In genomic region chr14:22981090-22982012, GRCh38 we compare ENCODE assay signal across 8 cellular contexts. TPM values are rescaled to one million over a fixed set of nuclear protein-coding genes. Genes with fewer than 3 reads are reported as not detected.
A peak's percentile ranks its signal among the peaks of the same experiment; 100 is the strongest.
DNase-seq lines count a peak whose midpoint lies in the region; ATAC-seq, FAIRE-seq and TF ChIP-seq lines count a peak whose summit lies in the region.

No MANE protein-coding gene starts in this region.

- peaks cover 3% of the 10 kb centered on the region for H4K20me1 ChIP-seq in H9 (ENCODE audit: control insufficient read depth, insufficient read depth, insufficient read length)

- H3K9me3 ChIP-seq in H9 (ENCODE audit: control insufficient read depth, low read depth, low read length) (no peaks in the 10 kb centered on the region), pancreas (no peaks in the 10 kb centered on the region)

- H2BK15ac ChIP-seq in H9 (ENCODE audit: low read depth, low read length) = no peak overlapping the region

- H2BK20ac ChIP-seq in H9 (ENCODE audit: low read depth, low read length, poor library complexity, severe bottlenecking) = no peak overlapping the region

- H3T11ph ChIP-seq in H9 (ENCODE audit: low read length) = no peak overlapping the region

- H3K27me3 ChIP-seq in H9 (ENCODE audit: insufficient read depth, low read length) = no peaks in the 10 kb centered on the region
- H3K27me3 ChIP-seq in pancreas = no peaks in the 10 kb centered on the region

- no peak overlapping the region for H3K4ac ChIP-seq in H9 (ENCODE audit: low read depth, low read length)

- H3K4me3 Mint-ChIP-seq in H9 = no peak overlapping the region; a peak in 2 of 5 replicates
- H3K4me3 Mint-ChIP-seq in activated CD4-positive, alpha-beta T cell treated with anti-CD3 and anti-CD28 coated beads, Interleukin-2, amount 10 ng/mL, durations not matched to agents 24 days and 14 days = peak overlapping the region; percentile 39

- intact Hi-C loops in activated CD4-positive, alpha-beta T cell treated with anti-CD3 and anti-CD28 coated beads, Interleukin-2, amount 10 ng/mL, durations not matched to agents 24 days and 14 days (cut with micrococcal nuclease) = loop anchor here (2.0 to 10.0 kb wide), 6 partner anchors 25 to 1067 kb away; partner anchors contain the start of genes HAUS4 and SLC7A8
- intact Hi-C loops in pancreas (cut with DNase I) = no loop called here

- no peaks in the 10 kb centered on the region; the same call in 1 of the 2 replicates for H3K27me3 Mint-ChIP-seq in H9 (ENCODE audit: low read depth)
- peaks cover 20% of the 10 kb centered on the region for H3K27me3 Mint-ChIP-seq in activated CD4-positive, alpha-beta T cell treated with anti-CD3 and anti-CD28 coated beads, Interleukin-2, amount 10 ng/mL, durations not matched to agents 24 days and 14 days

- H2BK120ac ChIP-seq in H9 (ENCODE audit: low read depth, low read length, poor library complexity, severe bottlenecking) = no peak overlapping the region

- H3K14ac ChIP-seq in H9 (ENCODE audit: insufficient read depth, low read length) = peak overlapping the region; percentile 84

- H3K9me3 Mint-ChIP-seq in H9 = peaks cover 0 to 12% of the 10 kb centered on the region in 2 experiments; a peak in 2 of 5 replicates
- H3K9me3 Mint-ChIP-seq in activated CD4-positive, alpha-beta T cell treated with anti-CD3 and anti-CD28 coated beads, Interleukin-2, amount 10 ng/mL, durations not matched to agents 24 days and 14 days = no peaks in the 10 kb centered on the region

- peak overlapping the region; percentile 96 for H3K4me2 ChIP-seq in H9 (ENCODE audit: insufficient read depth, insufficient read length, low read length)

- H3K4me1 ChIP-seq in H9 (ENCODE audit: insufficient read depth, low read length) = peaks cover 20% of the 10 kb centered on the region
- H3K4me1 ChIP-seq in pancreas = peaks cover 23 to 36% (median 24%) of the 10 kb centered on the region in 3 donors

- no peak overlapping the region for H2AK5ac ChIP-seq in H9 (ENCODE audit: insufficient read length, low read length)

- H3K27ac ChIP-seq in H9 (ENCODE audit: insufficient read length, low read depth, low read length) (no peak overlapping the region), pancreas (peak overlapping the region; percentile 24 to 70 (median 56))

- H3K79me2 ChIP-seq in H9 (ENCODE audit: insufficient read depth, low read length) = 0 out of 2 replicates have a peak, but pooled peaks cover 2% of the 10 kb centered on the region

- no peak for FAIRE-seq in pancreas (lab: Jason Lieb, UNC)

- H4K5ac ChIP-seq in H9 (ENCODE audit: insufficient read length, low read depth, low read length) = no peak overlapping the region

- H3K36me3 ChIP-seq in pancreas = no peaks in the 10 kb centered on the region

- no peak overlapping the region for H2AFZ ChIP-seq in H9 (ENCODE audit: low read length)

- peaks cover 13 to 49% (median 41%) of the 10 kb centered on the region in 3 experiments; a peak in 6 of 7 replicates for H3K36me3 Mint-ChIP-seq in H9 (ENCODE audit: insufficient read depth in 1 of 3, low read depth in 3 of 3)
- no peaks in the 10 kb centered on the region for H3K36me3 Mint-ChIP-seq in activated CD4-positive, alpha-beta T cell treated with anti-CD3 and anti-CD28 coated beads, Interleukin-2, amount 10 ng/mL, durations not matched to agents 24 days and 14 days (ENCODE audit: low read depth)

- H3K56ac ChIP-seq in H9 (ENCODE audit: insufficient read length, low read depth, low read length) = no peak overlapping the region

- H3K27ac Mint-ChIP-seq in H9 = peak overlapping the region in 2 of 3 experiments; percentile 35 to 45; a peak in 2 of 7 replicates
- H3K27ac Mint-ChIP-seq in activated CD4-positive, alpha-beta T cell treated with anti-CD3 and anti-CD28 coated beads, Interleukin-2, amount 10 ng/mL, durations not matched to agents 24 days and 14 days = no peak overlapping the region

- H3K23ac ChIP-seq in H9 (ENCODE audit: insufficient read length, low read depth, low read length) = no peak overlapping the region

- no peak overlapping the region for H4K8ac ChIP-seq in H9 (replicated peaks; ENCODE audit: insufficient read length, low read depth, low read length)

- peaks cover 39 to 40% of the 10 kb centered on the region in 2 experiments for H3K4me1 Mint-ChIP-seq in H9
- H3K4me1 Mint-ChIP-seq in activated CD4-positive, alpha-beta T cell treated with anti-CD3 and anti-CD28 coated beads, Interleukin-2, amount 10 ng/mL, durations not matched to agents 24 days and 14 days = peaks cover 7% of the 10 kb centered on the region

- no peak for TF ChIP-seq CTCF in H9 (conservative IDR thresholded peaks at IDR 0.05)
- no peak for TF ChIP-seq CTCF in pancreas (IDR thresholded peaks at IDR 0.05)

- no CpG with 5 or more reads among the region's 91 CpGs for WGBS in H9 (ENCODE audit: extremely low coverage, insufficient read length, low lambda C conversion rate)
- 10 to 11% methylated on average over 78 to 91 of the region's 91 CpGs for WGBS in pancreas, 2 donors

- H4K91ac ChIP-seq in H9 (ENCODE audit: insufficient read length, low read depth, low read length) = peak overlapping the region; percentile 78

- no peak overlapping the region for H2BK5ac ChIP-seq in H9 (ENCODE audit: insufficient read length, low read length)

- H3K9ac ChIP-seq in H9 (ENCODE audit: extremely low read depth, insufficient read length, low read length) = peak overlapping the region; percentile 69

- H3K4me3 ChIP-seq in pancreas = peak overlapping the region; percentile 59 to 74 (median 72)

- no peak overlapping the region for H2BK12ac ChIP-seq in H9 (ENCODE audit: insufficient read length, low read depth, low read length)

- peak overlapping the region; percentile 83 for H3K18ac ChIP-seq in H9 (ENCODE audit: insufficient read length, low read depth, low read length)

- peaks cover 17% of the 10 kb centered on the region for H3K23me2 ChIP-seq in H9 (ENCODE audit: insufficient read length, low read depth, low read length, poor library complexity, severe bottlenecking)

- DNase-seq in H9 (peak; percentile 47), germinal center (ENCODE audit: low spot score) (peak; percentile 20), pancreas (peak in 4 of 6 donors; percentile 27 to 83 (median 60)), Ammon's horn (ENCODE audit: low spot score) (no peak), NOMO-1 treated with DMSO at 0.1 percent for 48 hours (lab: John Stamatoyannopoulos, UW; ENCODE audit: unreplicated experiment) (no peak), NCI-H2029 (lab: John Stamatoyannopoulos, UW) (no peak)
- DNase-seq in activated CD4-positive, alpha-beta T cell treated with anti-CD3 and anti-CD28 coated beads, Interleukin-2, amount 10 ng/mL, durations not matched to agents 24 days and 14 days = peak; percentile 76

- H3K79me1 ChIP-seq in H9 (ENCODE audit: insufficient read depth, low read depth, low read length, poor library complexity, severe bottlenecking) = no peaks in the 10 kb centered on the region

- ATAC-seq in pancreas = peak in 3 of 4 donors; percentile 4 to 19 (median 5)
- no peak for ATAC-seq in GM21786 (IDR thresholded peaks at IDR 0.05; ENCODE audit: unreplicated experiment)

RNA-seq across cellular contexts. Expression of gene AJUBA, which starts 1.0 kb away (rescaled TPM):
- total RNA-seq in H9 (2021) (44.3 and 44.9 TPM in 2 replicates), pancreas (10 to 100 TPM in 2 of 6 donors, 1 to 10 TPM in 4; 5.4 to 17.8 (median 9.1) TPM)
- 2.4 and 2.7 TPM in 2 replicates for total RNA-seq in activated CD4-positive, alpha-beta T cell treated with anti-CD3 and anti-CD28 coated beads, Interleukin-2, amount 10 ng/mL, durations not matched to agents 24 days and 14 days
- polyA plus RNA-seq in pancreas = 1 to 10 TPM; 6.3 to 9.5 TPM

RNA-seq across cellular contexts. Expression of gene HAUS4, which starts 24.5 kb away (rescaled TPM):
- 62.7 and 66.3 TPM in 2 replicates for total RNA-seq in H9 (2021)
- total RNA-seq in activated CD4-positive, alpha-beta T cell treated with anti-CD3 and anti-CD28 coated beads, Interleukin-2, amount 10 ng/mL, durations not matched to agents 24 days and 14 days = 59.4 and 63.1 TPM in 2 replicates
- 10 to 100 TPM; 18.4 to 31.8 (median 23.4) TPM for total RNA-seq in pancreas
- polyA plus RNA-seq in pancreas = 10 to 100 TPM; 13.6 to 17.0 TPM

RNA-seq across cellular contexts. Expression of gene C14orf93, which starts 28.6 kb away (rescaled TPM):
- total RNA-seq in H9 (2021) (6.9 and 8.2 TPM in 2 replicates), pancreas (1 to 10 TPM; 4.3 to 7.5 (median 5.4) TPM)
- total RNA-seq in activated CD4-positive, alpha-beta T cell treated with anti-CD3 and anti-CD28 coated beads, Interleukin-2, amount 10 ng/mL, durations not matched to agents 24 days and 14 days = 6.7 and 8.2 TPM in 2 replicates
- polyA plus RNA-seq in pancreas = 10 to 100 TPM in 1 of 2 donors, 1 to 10 TPM in 1; 8.3 to 11.3 TPM

RNA-seq across cellular contexts. Expression of gene PRMT5, which starts 52.2 kb away (rescaled TPM):
- total RNA-seq in H9 (2021) (141 and 147 TPM in 2 replicates), pancreas (10 to 100 TPM; 16.3 to 31.8 (median 29.2) TPM)
- 198 and 200 TPM in 2 replicates for total RNA-seq in activated CD4-positive, alpha-beta T cell treated with anti-CD3 and anti-CD28 coated beads, Interleukin-2, amount 10 ng/mL, durations not matched to agents 24 days and 14 days
- 10 to 100 TPM; 15.6 to 27.5 TPM for polyA plus RNA-seq in pancreas

RNA-seq across cellular contexts. Expression of gene PSMB5, which starts 53.3 kb away (rescaled TPM):
- total RNA-seq in H9 (2021) (252 and 253 TPM in 2 replicates), pancreas (10 to 100 TPM; 29.6 to 50.4 (median 45.9) TPM)
- 150 TPM in 2 replicates for total RNA-seq in activated CD4-positive, alpha-beta T cell treated with anti-CD3 and anti-CD28 coated beads, Interleukin-2, amount 10 ng/mL, durations not matched to agents 24 days and 14 days
- 10 to 100 TPM; 31.8 to 62.9 TPM for polyA plus RNA-seq in pancreas

Comparison
In these comparisons a context has a peak if more than half of its experiments do, and no peak if none do; other contexts are left out.
1. DNase-seq: peak in H9 (single experiment), activated CD4-positive, alpha-beta T cell treated with anti-CD3 and anti-CD28 coated beads, Interleukin-2, amount 10 ng/mL, durations not matched to agents 24 days and 14 days (single experiment), germinal center (single experiment) and pancreas (4 of 6); none in Ammon's horn (single experiment), NOMO-1 treated with DMSO at 0.1 percent for 48 hours (single experiment) and NCI-H2029 (single experiment).